37 cellular contexts compared by ENCODE assay signal in the genomic region with DNA sequence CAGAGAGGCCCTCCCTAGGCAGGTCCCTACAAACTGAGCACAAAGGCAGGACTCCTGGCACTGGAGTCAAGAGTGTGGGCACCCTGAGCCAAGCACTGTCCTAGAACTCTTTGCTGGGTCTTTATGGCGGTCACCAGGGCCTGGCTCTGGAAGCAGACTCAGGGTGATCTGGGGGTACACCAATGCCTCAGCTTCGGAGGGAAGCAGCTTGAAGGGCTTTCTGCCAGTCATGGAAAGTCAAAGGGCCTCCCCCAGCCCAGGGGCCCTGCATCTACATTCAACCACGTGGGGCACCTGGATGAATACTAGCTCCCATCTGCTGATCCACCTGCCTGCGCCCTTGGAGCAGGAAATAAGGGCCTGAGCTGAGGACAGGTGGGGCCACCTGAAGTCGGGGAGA. TPM values are rescaled to one million over a fixed set of nuclear protein-coding genes. Genes with fewer than 3 reads are reported as not detected.
"Had no signal": no experiment of that assay in that cellular context is flagged by ENCODE, and none has a peak within 500 bp of the region (broad histone marks: within the 10 kb centered on the region; RNA-seq: fewer than 3 reads in every experiment).

No MANE protein-coding gene starts in this region.

- H3K4me3 Mint-ChIP-seq: activated CD4-positive, alpha-beta memory T cell treated with anti-CD3 and anti-CD28 coated beads for 36 hours; activated CD4-positive, alpha-beta T cell treated with anti-CD3 and anti-CD28 coated beads for 36 hours; activated CD4-positive, alpha-beta T cell treated with anti-CD3 and anti-CD28 coated beads, Interleukin-2, amount 10 ng/mL, durations not matched to agents 24 days and 14 days; activated CD8-positive, alpha-beta memory T cell treated with anti-CD3 and anti-CD28 coated beads, Interleukin-2, amount 10 ng/mL, durations not matched to agents 7 days and 5 days; activated CD8-positive, alpha-beta T cell treated with anti-CD3 and anti-CD28 coated beads, Interleukin-2, amount 10 ng/mL, durations not matched to agents 7 days and 5 days; activated naive CD4-positive, alpha-beta T cell treated with anti-CD3 and anti-CD28 coated beads for 36 hours; activated naive CD4-positive, alpha-beta T cell treated with anti-CD3 and anti-CD28 coated beads, Interleukin-2, amount 50 U/mL, for 24 hours; activated naive CD8-positive, alpha-beta T cell treated with anti-CD3 and anti-CD28 coated beads for 36 hours; activated naive CD8-positive, alpha-beta T cell treated with anti-CD3 and anti-CD28 coated beads, Interleukin-2, amount 50 U/mL, for 24 hours; activated T-helper 1 cell treated with anti-CD3 and anti-CD28 coated beads, Interleukin-12 subunit alpha, Interleukin-12 subunit beta, Interleukin-2, Interleukin-4 antibody, amounts not matched to agents 30 ng/mL and 10 ng/mL and 1 ng/mL, durations not matched to agents 14 hours and 24 hours and 36 hours; dendritic cell treated with granulocyte-macrophage colony-stimulating factor and Interleukin-4, amounts not matched to agents 40 ng/mL and 50 ng/mL, for 4 days had no signal

- ATAC-seq: activated CD4-positive, alpha-beta T cell treated with anti-CD3 and anti-CD28 coated beads for 36 hours; activated CD8-positive, alpha-beta memory T cell treated with anti-CD3 and anti-CD28 coated beads, Interleukin-2, amount 10 ng/mL, durations not matched to agents 7 days and 5 days; activated CD8-positive, alpha-beta T cell treated with anti-CD3 and anti-CD28 coated beads, Interleukin-2, amount 10 ng/mL, durations not matched to agents 7 days and 5 days; activated naive CD8-positive, alpha-beta T cell treated with anti-CD3 and anti-CD28 coated beads, Interleukin-2, amount 50 U/mL, for 24 hours; body of pancreas; foreskin keratinocyte; gastrocnemius medialis; heart left ventricle had no signal

- H3K9me3 Mint-ChIP-seq: activated CD4-positive, alpha-beta T cell treated with anti-CD3 and anti-CD28 coated beads, Interleukin-2, amount 10 ng/mL, durations not matched to agents 24 days and 14 days; activated naive CD4-positive, alpha-beta T cell treated with anti-CD3 and anti-CD28 coated beads, Interleukin-2, amount 50 U/mL, for 24 hours; activated naive CD8-positive, alpha-beta T cell treated with anti-CD3 and anti-CD28 coated beads for 36 hours; activated naive CD8-positive, alpha-beta T cell treated with anti-CD3 and anti-CD28 coated beads, Interleukin-2, amount 50 U/mL, for 24 hours had no signal

- H3K36me3 ChIP-seq: adrenal gland, cardiac muscle cell, colonic mucosa, esophagus muscularis mucosa, gastrocnemius medialis, heart left ventricle had no signal

- H3K9me3 ChIP-seq: adrenal gland, body of pancreas, colonic mucosa, esophagus muscularis mucosa, gastrocnemius medialis, heart left ventricle had no signal

- H3K27ac ChIP-seq: adrenal gland, body of pancreas, cardiac muscle cell, colonic mucosa, dorsolateral prefrontal cortex, esophagus muscularis mucosa, foreskin keratinocyte, gastrocnemius medialis, heart left ventricle had no signal

- H3K36me3 Mint-ChIP-seq: activated CD4-positive, alpha-beta memory T cell treated with anti-CD3 and anti-CD28 coated beads for 36 hours; activated CD8-positive, alpha-beta memory T cell treated with anti-CD3 and anti-CD28 coated beads, Interleukin-2, amount 10 ng/mL, durations not matched to agents 7 days and 5 days; activated naive CD4-positive, alpha-beta T cell treated with anti-CD3 and anti-CD28 coated beads, Interleukin-2, amount 50 U/mL, for 24 hours; activated naive CD8-positive, alpha-beta T cell treated with anti-CD3 and anti-CD28 coated beads for 36 hours had no signal

- H3K27me3 ChIP-seq: adrenal gland, cardiac muscle cell, colonic mucosa, gastrocnemius medialis had no signal

- H3K4me3 ChIP-seq: adrenal gland, body of pancreas, cardiac muscle cell, colonic mucosa, dorsolateral prefrontal cortex, esophagus muscularis mucosa, gastrocnemius medialis, heart left ventricle had no signal

- DNase-seq: activated CD4-positive, alpha-beta memory T cell treated with anti-CD3 and anti-CD28 coated beads for 36 hours; activated CD4-positive, alpha-beta T cell treated with anti-CD3 and anti-CD28 coated beads for 36 hours; activated CD4-positive, alpha-beta T cell treated with anti-CD3 and anti-CD28 coated beads, Interleukin-2, amount 10 ng/mL, durations not matched to agents 24 days and 14 days; activated CD4-positive, CD25-positive, alpha-beta regulatory T cell; activated CD4-positive, CD25-positive, alpha-beta regulatory T cell treated with anti-CD3 and anti-CD28 coated beads, Interleukin-2, amount 50 U/mL, for 72 hours; activated CD8-positive, alpha-beta memory T cell treated with anti-CD3 and anti-CD28 coated beads, Interleukin-2, amount 10 ng/mL, durations not matched to agents 7 days and 5 days; activated CD8-positive, alpha-beta memory T cell treated with anti-CD3 and anti-CD28 coated beads, Interleukin-2, amount 50 U/mL, for 4 hours; activated CD8-positive, alpha-beta T cell treated with anti-CD3 and anti-CD28 coated beads, Interleukin-2, amount 10 ng/mL, durations not matched to agents 7 days and 5 days; activated effector memory CD4-positive, alpha-beta T cell treated with anti-CD3 and anti-CD28 coated beads, Interleukin-2, amount 50 U/mL, for 16 hours; activated naive CD4-positive, alpha-beta T cell treated with anti-CD3 and anti-CD28 coated beads for 36 hours; activated naive CD8-positive, alpha-beta T cell treated with anti-CD3 and anti-CD28 coated beads for 36 hours; activated naive CD8-positive, alpha-beta T cell treated with anti-CD3 and anti-CD28 coated beads, Interleukin-2, amount 50 U/mL, for 24 hours; activated T-cell treated with anti-CD3 and anti-CD28 coated beads, Interleukin-2, amount 50 U/mL, for 1 hour; activated T-cell treated with anti-CD3 and anti-CD28 coated beads, Interleukin-2, amount 50 U/mL, for 48 hours; adrenal gland; amygdala; aorta; body of pancreas; central memory CD4-positive, alpha-beta T cell; cerebellar nuclear complex; colonic mucosa; dorsolateral prefrontal cortex; effector memory CD4-positive, alpha-beta T cell; erythroblast; foreskin keratinocyte; gastrocnemius medialis; glutamatergic neuron; heart left ventricle; T-helper 2 cell had no signal

- H3K4me1 ChIP-seq: adrenal gland, body of pancreas, colonic mucosa, esophagus muscularis mucosa, foreskin keratinocyte, gastrocnemius medialis had no signal

- H3K27ac Mint-ChIP-seq: activated CD4-positive, alpha-beta memory T cell treated with anti-CD3 and anti-CD28 coated beads for 36 hours; activated CD4-positive, alpha-beta T cell treated with anti-CD3 and anti-CD28 coated beads for 36 hours; activated CD4-positive, alpha-beta T cell treated with anti-CD3 and anti-CD28 coated beads, Interleukin-2, amount 10 ng/mL, durations not matched to agents 24 days and 14 days; activated CD8-positive, alpha-beta memory T cell treated with anti-CD3 and anti-CD28 coated beads, Interleukin-2, amount 10 ng/mL, durations not matched to agents 7 days and 5 days; activated CD8-positive, alpha-beta T cell treated with anti-CD3 and anti-CD28 coated beads, Interleukin-2, amount 10 ng/mL, durations not matched to agents 7 days and 5 days; activated naive CD4-positive, alpha-beta T cell treated with anti-CD3 and anti-CD28 coated beads for 36 hours; activated naive CD8-positive, alpha-beta T cell treated with anti-CD3 and anti-CD28 coated beads for 36 hours; activated naive CD8-positive, alpha-beta T cell treated with anti-CD3 and anti-CD28 coated beads, Interleukin-2, amount 50 U/mL, for 24 hours; activated T-helper 1 cell treated with anti-CD3 and anti-CD28 coated beads, Interleukin-12 subunit alpha, Interleukin-12 subunit beta, Interleukin-2, Interleukin-4 antibody, amounts not matched to agents 30 ng/mL and 10 ng/mL and 1 ng/mL, durations not matched to agents 14 hours and 24 hours and 36 hours; activated T-helper 2 cell treated with anti-CD3 and anti-CD28 coated beads, Interferon-gamma antibody, Interleukin-2, Interleukin-4, amounts not matched to agents 10 μg/mL and 5 μg/mL and 100 μg/mL, durations not matched to agents 14 hours and 24 hours and 36 hours; dendritic cell treated with granulocyte-macrophage colony-stimulating factor and Interleukin-4, amounts not matched to agents 40 ng/mL and 50 ng/mL, for 4 days had no signal

- H3K4me1 Mint-ChIP-seq: activated CD4-positive, alpha-beta T cell treated with anti-CD3 and anti-CD28 coated beads for 36 hours; activated CD4-positive, alpha-beta T cell treated with anti-CD3 and anti-CD28 coated beads, Interleukin-2, amount 10 ng/mL, durations not matched to agents 24 days and 14 days; activated CD8-positive, alpha-beta memory T cell treated with anti-CD3 and anti-CD28 coated beads, Interleukin-2, amount 10 ng/mL, durations not matched to agents 7 days and 5 days; activated naive CD4-positive, alpha-beta T cell treated with anti-CD3 and anti-CD28 coated beads, Interleukin-2, amount 50 U/mL, for 24 hours; activated naive CD8-positive, alpha-beta T cell treated with anti-CD3 and anti-CD28 coated beads for 36 hours; activated naive CD8-positive, alpha-beta T cell treated with anti-CD3 and anti-CD28 coated beads, Interleukin-2, amount 50 U/mL, for 24 hours had no signal

- H3K27me3 Mint-ChIP-seq: activated CD4-positive, alpha-beta memory T cell treated with anti-CD3 and anti-CD28 coated beads for 36 hours; activated CD4-positive, alpha-beta T cell treated with anti-CD3 and anti-CD28 coated beads for 36 hours had no signal

RNA-seq across cellular contexts. Expression of gene EPB42, which starts 7.4 kb away (rescaled TPM):
- total RNA-seq: activated CD4-positive, alpha-beta memory T cell treated with anti-CD3 and anti-CD28 coated beads for 36 hours; activated CD4-positive, alpha-beta T cell treated with anti-CD3 and anti-CD28 coated beads for 36 hours; activated CD4-positive, alpha-beta T cell treated with anti-CD3 and anti-CD28 coated beads, Interleukin-2, amount 10 ng/mL, durations not matched to agents 24 days and 14 days; activated CD8-positive, alpha-beta memory T cell treated with anti-CD3 and anti-CD28 coated beads for 36 hours; activated CD8-positive, alpha-beta memory T cell treated with anti-CD3 and anti-CD28 coated beads, Interleukin-2, amount 10 ng/mL, durations not matched to agents 7 days and 5 days; activated CD8-positive, alpha-beta T cell treated with anti-CD3 and anti-CD28 coated beads, Interleukin-2, amount 10 ng/mL, durations not matched to agents 7 days and 5 days; activated naive CD4-positive, alpha-beta T cell treated with anti-CD3 and anti-CD28 coated beads for 36 hours; activated naive CD8-positive, alpha-beta T cell treated with anti-CD3 and anti-CD28 coated beads for 36 hours; activated T-helper 1 cell treated with anti-CD3 and anti-CD28 coated beads, Interleukin-12 subunit alpha, Interleukin-12 subunit beta, Interleukin-2, Interleukin-4 antibody, amounts not matched to agents 30 ng/mL and 10 ng/mL and 1 ng/mL, durations not matched to agents 14 hours and 24 hours and 36 hours; activated T-helper 2 cell treated with anti-CD3 and anti-CD28 coated beads, Interferon-gamma antibody, Interleukin-2, Interleukin-4, amounts not matched to agents 10 μg/mL and 5 μg/mL and 100 μg/mL, durations not matched to agents 14 hours and 24 hours and 36 hours; body of pancreas; colonic mucosa; foreskin keratinocyte; gastrocnemius medialis; T-helper 1 cell treated with Interleukin-12 subunit alpha and Interleukin-12 subunit beta and Interleukin-4 antibody, amounts not matched to agents 30 ng/mL and 1 ng/mL, for 36 hours had no signal

RNA-seq across cellular contexts. Expression of gene TGM5, which starts 53.3 kb away (rescaled TPM):
- total RNA-seq: activated CD4-positive, alpha-beta memory T cell treated with anti-CD3 and anti-CD28 coated beads for 36 hours; activated CD4-positive, alpha-beta T cell treated with anti-CD3 and anti-CD28 coated beads for 36 hours; activated CD4-positive, alpha-beta T cell treated with anti-CD3 and anti-CD28 coated beads, Interleukin-2, amount 10 ng/mL, durations not matched to agents 24 days and 14 days; activated CD8-positive, alpha-beta memory T cell treated with anti-CD3 and anti-CD28 coated beads for 36 hours; activated naive CD4-positive, alpha-beta T cell treated with anti-CD3 and anti-CD28 coated beads for 36 hours; activated T-helper 1 cell treated with anti-CD3 and anti-CD28 coated beads, Interleukin-12 subunit alpha, Interleukin-12 subunit beta, Interleukin-2, Interleukin-4 antibody, amounts not matched to agents 30 ng/mL and 10 ng/mL and 1 ng/mL, durations not matched to agents 14 hours and 24 hours and 36 hours; body of pancreas; cardiac muscle cell; colonic mucosa; foreskin keratinocyte had no signal
